ENCODE assay signal across 18 cellular contexts in the genomic region with DNA sequence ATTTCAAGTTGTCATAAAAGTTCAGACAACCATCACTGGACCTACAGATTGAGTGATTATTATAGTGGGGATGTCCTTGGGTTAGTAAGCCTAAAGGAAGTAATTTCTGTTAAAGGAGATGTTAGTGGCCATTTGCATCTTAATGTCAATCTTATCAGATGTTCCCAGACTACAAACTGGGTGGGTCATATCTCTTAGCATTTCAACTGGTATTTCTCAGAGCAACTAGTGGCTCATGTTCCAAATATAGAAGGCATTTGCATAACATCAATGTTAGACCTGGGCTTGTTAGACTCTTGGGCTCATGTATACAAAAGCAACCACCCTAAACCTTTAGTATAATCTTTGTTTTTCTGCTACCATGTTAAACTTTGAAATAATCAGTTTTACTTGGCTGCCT. TPM values are rescaled to one million over a fixed set of nuclear protein-coding genes. Genes with fewer than 3 reads are reported as not detected.
DNase-seq lines count a peak whose midpoint lies in the region; ATAC-seq and TF ChIP-seq lines count a peak whose summit lies in the region.
"Had no signal": no experiment of that assay in that cellular context is flagged by ENCODE, and none has a peak within 500 bp of the region (broad histone marks: within the 10 kb centered on the region; RNA-seq: fewer than 3 reads in every experiment).

No MANE protein-coding gene starts in this region.

- H3K27ac ChIP-seq in SU-DHL-6 (ENCODE audit: low read depth, low read length) = no peak overlapping the region
- H3K27ac ChIP-seq: BLaER1 treated with 17β-estradiol and CSF1 and Interleukin-3, amounts not matched to agents 10 nM and 100 nM; GM23248; sigmoid colon; stomach; upper lobe of left lung had no signal

- no peak overlapping the region for H3K4me3 Mint-ChIP-seq in stimulated activated effector memory CD8-positive, alpha-beta T cell treated with anti-CD3 and anti-CD28 coated beads, Interleukin-12 subunit alpha, Interleukin-12 subunit beta, amount 100 ng/mL, for 72 hours

- no peaks in the 10 kb centered on the region for H3K4me1 Mint-ChIP-seq in stimulated activated effector memory CD8-positive, alpha-beta T cell treated with anti-CD3 and anti-CD28 coated beads, Interleukin-12 subunit alpha, Interleukin-12 subunit beta, amount 100 ng/mL, for 72 hours

- H4K20me1 ChIP-seq in SU-DHL-6 (ENCODE audit: low read depth, low read length) = no peaks in the 10 kb centered on the region

- H3K9me3 Mint-ChIP-seq in stimulated activated effector memory CD8-positive, alpha-beta T cell treated with anti-CD3 and anti-CD28 coated beads, Interleukin-12 subunit alpha, Interleukin-12 subunit beta, amount 100 ng/mL, for 72 hours = no peaks in the 10 kb centered on the region

- H3K27ac Mint-ChIP-seq in stimulated activated effector memory CD8-positive, alpha-beta T cell treated with anti-CD3 and anti-CD28 coated beads, Interleukin-12 subunit alpha, Interleukin-12 subunit beta, amount 100 ng/mL, for 72 hours = no peak overlapping the region

- no peaks in the 10 kb centered on the region for H3K9me3 ChIP-seq in SU-DHL-6 (ENCODE audit: insufficient read depth, low read length)
- no peaks in the 10 kb centered on the region for H3K9me3 ChIP-seq in MG63
- H3K9me3 ChIP-seq: BLaER1 treated with 17β-estradiol and CSF1 and Interleukin-3, amounts not matched to agents 10 nM and 100 nM; sigmoid colon; stomach; upper lobe of left lung had no signal

- no peaks in the 10 kb centered on the region for H3K9me2 ChIP-seq in SU-DHL-6 (replicated peaks; ENCODE audit: insufficient read depth, low read length)

- no peak for TF ChIP-seq CTCF in SU-DHL-6 (IDR thresholded peaks at IDR 0.05; ENCODE audit: insufficient read depth, low read length, poor library complexity, severe bottlenecking)

- no peak overlapping the region for H2AFZ ChIP-seq in SU-DHL-6 (ENCODE audit: low read depth, low read length, severe bottlenecking)
- H2AFZ ChIP-seq: GM23248 had no signal

- no peaks in the 10 kb centered on the region for H3K79me2 ChIP-seq in SU-DHL-6 (ENCODE audit: insufficient read depth, low read length)

- DNase-seq in EH (ENCODE audit: low read depth) (peak; percentile 16), HK-2 (ENCODE audit: unreplicated experiment) (no peak), MG63 (no peak), NCI-H1105 (lab: John Stamatoyannopoulos, UW) (no peak)
- DNase-seq in stimulated activated effector memory CD8-positive, alpha-beta T cell treated with anti-CD3 and anti-CD28 coated beads, Interleukin-12 subunit alpha, Interleukin-12 subunit beta, amount 100 ng/mL, for 72 hours (ENCODE audit: low spot score in 2 of 2) = no peak
- DNase-seq: activated CD4-positive, alpha-beta T cell treated with anti-CD3 and anti-CD28 coated beads, Interleukin-2, amount 50 U/mL, for 1 hour; central memory CD4-positive, alpha-beta T cell; GM23248; NCI-H1417 treated with DMSO at 0.1 percent for 48 hours; sigmoid colon; stimulated activated CD4-positive, alpha-beta T cell treated with anti-CD3 and anti-CD28 coated beads, Interleukin-1b, Interleukin-23, amount 100 ng/mL, for 48 hours; stomach; upper lobe of left lung had no signal

- no peaks in the 10 kb centered on the region for H3K27me3 ChIP-seq in SU-DHL-6 (ENCODE audit: low read length)
- H3K27me3 ChIP-seq in MG63 = no peaks in the 10 kb centered on the region
- H3K27me3 ChIP-seq: BLaER1 treated with 17β-estradiol and CSF1 and Interleukin-3, amounts not matched to agents 10 nM and 100 nM; sigmoid colon; stomach; upper lobe of left lung had no signal

- peaks cover 100% of the 10 kb centered on the region for H3K36me3 Mint-ChIP-seq in stimulated activated effector memory CD8-positive, alpha-beta T cell treated with anti-CD3 and anti-CD28 coated beads, Interleukin-12 subunit alpha, Interleukin-12 subunit beta, amount 100 ng/mL, for 72 hours

- peak overlapping the region; percentile 26 for H3K4me2 ChIP-seq in SU-DHL-6 (ENCODE audit: low read depth, low read length, poor library complexity, severe bottlenecking)
- H3K4me2 ChIP-seq: BLaER1 treated with 17β-estradiol and CSF1 and Interleukin-3, amounts not matched to agents 10 nM and 100 nM had no signal

- ATAC-seq in GM19395 (IDR thresholded peaks at IDR 0.05; ENCODE audit: unreplicated experiment) = peak; percentile 70
- ATAC-seq in HG03103 (IDR thresholded peaks at IDR 0.05; ENCODE audit: low read depth, unreplicated experiment) = peak; percentile 63
- no peak for ATAC-seq in stimulated activated effector memory CD8-positive, alpha-beta T cell treated with anti-CD3 and anti-CD28 coated beads, Interleukin-12 subunit alpha, Interleukin-12 subunit beta, amount 100 ng/mL, for 72 hours
- ATAC-seq: esophagus mucosa had no signal

- no peak overlapping the region for H3K4me3 ChIP-seq in SU-DHL-6 (ENCODE audit: insufficient read depth, low read length, poor library complexity, severe bottlenecking)
- H3K4me3 ChIP-seq in MG63 = no peak overlapping the region
- H3K4me3 ChIP-seq: BLaER1 treated with 17β-estradiol and CSF1 and Interleukin-3, amounts not matched to agents 10 nM and 100 nM; GM23248; sigmoid colon; stomach; upper lobe of left lung had no signal

- no peak overlapping the region for H3K9ac ChIP-seq in SU-DHL-6 (ENCODE audit: low read length)
- H3K9ac ChIP-seq: BLaER1 treated with 17β-estradiol and CSF1 and Interleukin-3, amounts not matched to agents 10 nM and 100 nM; GM23248 had no signal

- no peaks in the 10 kb centered on the region for H3F3A ChIP-seq in SU-DHL-6 (ENCODE audit: insufficient read depth)

- peaks cover 42% of the 10 kb centered on the region for H3K36me3 ChIP-seq in SU-DHL-6 (ENCODE audit: low read length)
- H3K36me3 ChIP-seq in MG63 = peaks cover 48% of the 10 kb centered on the region

RNA-seq across cellular contexts. Expression of a gene that starts 17.9 kb away (rescaled TPM):
- 14.8 and 23.7 TPM in 2 replicates for total RNA-seq in MG63 (2014; rRNA removed; shearing (Covaris generic); ENCODE audit: low replicate concordance)

RNA-seq across cellular contexts. Expression of a gene that starts 19.7 kb away (rescaled TPM):
- total RNA-seq in MG63 (2014; rRNA removed; shearing (Covaris generic); ENCODE audit: low replicate concordance) = 17.2 and 21.6 TPM in 2 replicates

RNA-seq across cellular contexts. Expression of a gene that starts 47.0 kb away (rescaled TPM):
- 0.59 and 1.4 TPM in 2 replicates for total RNA-seq in MG63 (2014; rRNA removed; shearing (Covaris generic); ENCODE audit: low replicate concordance)

RNA-seq across cellular contexts. Expression of a gene that starts 47.2 kb away (rescaled TPM):
- 75.7 and 79.7 TPM in 2 replicates for total RNA-seq in MG63 (2014; rRNA removed; shearing (Covaris generic); ENCODE audit: low replicate concordance)
